9 cellular contexts compared by ENCODE assay signal in the genomic region with DNA sequence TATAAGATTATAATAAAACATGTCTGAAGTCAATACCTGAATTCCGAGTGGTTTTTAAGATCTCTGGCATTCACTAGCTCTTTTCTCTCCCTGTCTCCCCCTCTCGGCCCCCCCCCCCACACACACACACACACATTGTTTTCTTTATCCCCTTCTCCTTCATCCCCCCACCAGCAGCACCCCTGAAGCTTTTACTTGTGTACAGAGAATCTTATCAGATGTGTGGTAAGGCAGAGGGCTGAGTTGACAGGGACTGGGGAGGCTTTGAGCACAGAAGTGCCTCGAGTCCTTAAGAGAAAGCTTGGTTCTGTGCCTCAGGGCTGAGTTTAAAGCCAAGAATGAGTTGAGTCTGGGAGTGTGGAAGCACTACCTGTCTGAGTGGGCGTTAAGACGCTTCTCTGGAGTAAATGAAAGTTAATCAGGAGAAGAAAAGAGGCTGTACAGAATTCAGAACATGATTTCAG. TPM values are rescaled to one million over a fixed set of nuclear protein-coding genes. Genes with fewer than 3 reads are reported as not detected.
DNase-seq lines count a peak whose midpoint lies in the region; ATAC-seq and TF ChIP-seq lines count a peak whose summit lies in the region.
"Had no signal": no experiment of that assay in that cellular context is flagged by ENCODE, and none has a peak within 500 bp of the region (broad histone marks: within the 10 kb centered on the region; RNA-seq: fewer than 3 reads in every experiment).

No MANE protein-coding gene starts in this region.

- ATAC-seq in stimulated activated memory B cell treated with anti-CD40 and anti-IgM and Interleukin-4, amounts not matched to agents 10 μg/mL and 1 μg/mL and 100 μg/mL, for 72 hours = no peak
- ATAC-seq in HG02840 (IDR thresholded peaks at IDR 0.05; ENCODE audit: low FRiP score, unreplicated experiment) = no peak

- peaks cover 24% of the 10 kb centered on the region for H3K36me3 Mint-ChIP-seq in stimulated activated memory B cell treated with anti-CD40 and anti-IgM and Interleukin-4, amounts not matched to agents 10 μg/mL and 1 μg/mL and 100 μg/mL, for 72 hours

- peak overlapping the region; percentile 87 for H3K9ac ChIP-seq in OCI-LY1 (ENCODE audit: low read length)

- DNase-seq in NOMO-1 (lab: John Stamatoyannopoulos, UW; ENCODE audit: unreplicated experiment in 2 of 2) (peak; percentile 33 to 46), NOMO-1 treated with dmso at 0.1 percent for 144 hours (lab: John Stamatoyannopoulos, UW; ENCODE audit: unreplicated experiment) (no peak), kidney epithelial cell (ENCODE audit: low read depth) (no peak), DMS53 (lab: John Stamatoyannopoulos, UW) (no peak)

- peaks cover 2% of the 10 kb centered on the region for H3K9me3 Mint-ChIP-seq in stimulated activated memory B cell treated with anti-CD40 and anti-IgM and Interleukin-4, amounts not matched to agents 10 μg/mL and 1 μg/mL and 100 μg/mL, for 72 hours

- peak overlapping the region; percentile 83 for H3K4me2 ChIP-seq in OCI-LY1 (ENCODE audit: low read length)

- H3K79me2 ChIP-seq in OCI-LY1 (ENCODE audit: insufficient read depth, low read length) = peaks cover 21% of the 10 kb centered on the region

- peak overlapping the region; percentile 67 for H3K27ac Mint-ChIP-seq in stimulated activated memory B cell treated with anti-CD40 and anti-IgM and Interleukin-4, amounts not matched to agents 10 μg/mL and 1 μg/mL and 100 μg/mL, for 72 hours

- no peaks in the 10 kb centered on the region for H3K9me2 ChIP-seq in OCI-LY1 (ENCODE audit: low read depth, low read length)

- peak overlapping the region; percentile 77 for H3K4me3 Mint-ChIP-seq in stimulated activated memory B cell treated with anti-CD40 and anti-IgM and Interleukin-4, amounts not matched to agents 10 μg/mL and 1 μg/mL and 100 μg/mL, for 72 hours

- H4K20me1 ChIP-seq in OCI-LY1 (ENCODE audit: insufficient read depth, low read length) = no peaks in the 10 kb centered on the region

- H3F3A ChIP-seq in OCI-LY1 (ENCODE audit: insufficient read depth, low read length) = peaks cover 5% of the 10 kb centered on the region; the same call in 1 of the 2 replicates

- H3K27me3 ChIP-seq in OCI-LY1 (ENCODE audit: insufficient read depth, low read length) (no peaks in the 10 kb centered on the region; the same call in 1 of the 2 replicates), kidney epithelial cell (ENCODE audit: control insufficient read depth, insufficient read depth, low read length) (no peaks in the 10 kb centered on the region)

- TF ChIP-seq CTCF in OCI-LY1 (IDR thresholded peaks at IDR 0.05; ENCODE audit: low read length) = no peak
- no peak for TF ChIP-seq CTCF in kidney epithelial cell (IDR thresholded peaks at IDR 0.05; ENCODE audit: insufficient read depth, low read length, poor library complexity, severe bottlenecking)

- H3K4me3 ChIP-seq in OCI-LY1 (ENCODE audit: low read depth, low read length, poor library complexity, severe bottlenecking) (peak overlapping the region; percentile 89), kidney epithelial cell (ENCODE audit: low read depth, low read length) (peak overlapping the region; percentile 88)

- H3K4me1 ChIP-seq in OCI-LY1 (ENCODE audit: insufficient read depth, low read length, severe bottlenecking) = peaks cover 35% of the 10 kb centered on the region

- peaks cover 68% of the 10 kb centered on the region for H3K27me3 Mint-ChIP-seq in stimulated activated memory B cell treated with anti-CD40 and anti-IgM and Interleukin-4, amounts not matched to agents 10 μg/mL and 1 μg/mL and 100 μg/mL, for 72 hours

- H3K36me3 ChIP-seq in OCI-LY1 (ENCODE audit: insufficient read depth, low read length) = peaks cover 23% of the 10 kb centered on the region
- H3K36me3 ChIP-seq in kidney epithelial cell (ENCODE audit: control insufficient read depth, insufficient read depth, low read length) = no peaks in the 10 kb centered on the region

- peaks cover 42% of the 10 kb centered on the region for H3K4me1 Mint-ChIP-seq in stimulated activated memory B cell treated with anti-CD40 and anti-IgM and Interleukin-4, amounts not matched to agents 10 μg/mL and 1 μg/mL and 100 μg/mL, for 72 hours

- no peak overlapping the region for H2AFZ ChIP-seq in OCI-LY1 (ENCODE audit: low read length)

- peak overlapping the region; percentile 89 for H3K27ac ChIP-seq in OCI-LY1 (ENCODE audit: low read depth, low read length, poor library complexity, severe bottlenecking)
- peak overlapping the region; percentile 40 for H3K27ac ChIP-seq in angular gyrus (ENCODE audit: low read depth, low read length)
- H3K27ac ChIP-seq: epithelial cell of prostate had no signal

- no peaks in the 10 kb centered on the region for H3K9me3 ChIP-seq in OCI-LY1 (ENCODE audit: low read length)

RNA-seq across cellular contexts. Expression of gene ID2, which starts 2.6 kb away (rescaled TPM):
- total RNA-seq in kidney epithelial cell = 19.4 and 30.8 TPM in 2 replicates

Comparison
In these comparisons a context has a peak if more than half of its experiments do, and no peak if none do; other contexts are left out.
1. DNase-seq: peak in NOMO-1 (2 of 2); none in NOMO-1 treated with dmso at 0.1 percent for 144 hours (single experiment), kidney epithelial cell (single experiment) and DMS53 (single experiment).